In genomic region chr2:126160950-126161349, GRCh38 we compare ENCODE assay signal across 7 cellular contexts.
DNase-seq lines count a peak whose midpoint lies in the region; FAIRE-seq and TF ChIP-seq lines count a peak whose summit lies in the region.
"Not testable (repeated sequence)": the region's sequence is repeated elsewhere in the genome, so short reads cannot be mapped to it uniquely, and the experiment has no call there.

No MANE protein-coding gene starts in this region.

- H3K18ac ChIP-seq in neuronal stem cell (ENCODE audit: low read length): not testable (repeated sequence)

- H2BK15ac ChIP-seq in neuronal stem cell (ENCODE audit: low read length): not testable (repeated sequence)

- H3K36me3 ChIP-seq in astrocyte (ENCODE audit: insufficient read depth, low read length); neuronal stem cell (replicated peaks in 1 of 2; ENCODE audit: control insufficient read depth in 2 of 2, insufficient read depth in 2 of 2, low read length in 2 of 2): not testable (repeated sequence)

- H3K4me1 Mint-ChIP-seq in astrocyte (ENCODE audit: low read depth, unreplicated experiment): not testable (repeated sequence)

- H3K4me2 ChIP-seq in astrocyte (ENCODE audit: low read length); neuronal stem cell (ENCODE audit: insufficient read depth, low read length, poor library complexity, severe bottlenecking): not testable (repeated sequence)

- H3K27me3 Mint-ChIP-seq in astrocyte (ENCODE audit: low read depth, unreplicated experiment): not testable (repeated sequence)

- H3K4me3 ChIP-seq in astrocyte (ENCODE audit: insufficient read depth, low read depth, low read length); neuronal stem cell (ENCODE audit: low read length in 2 of 2): not testable (repeated sequence)

- H2BK12ac ChIP-seq in neuronal stem cell (ENCODE audit: low read length): not testable (repeated sequence)

- not testable (repeated sequence) for TF ChIP-seq CTCF in astrocyte (IDR thresholded peaks at IDR 0.05; ENCODE audit: insufficient read depth, low read depth, low read length)

- not testable (repeated sequence) for H3K4me3 Mint-ChIP-seq in astrocyte (ENCODE audit: unreplicated experiment)

- not testable (repeated sequence) for H3K4ac ChIP-seq in neuronal stem cell (ENCODE audit: low read length)

- peak overlapping the region; percentile 13 for H3K27ac Mint-ChIP-seq in astrocyte (ENCODE audit: unreplicated experiment)

- not testable (repeated sequence) for H2BK120ac ChIP-seq in neuronal stem cell (ENCODE audit: low read depth, low read length)

- not testable (repeated sequence) for FAIRE-seq in astrocyte (lab: Jason Lieb, UNC)

- H3K4me1 ChIP-seq in astrocyte (ENCODE audit: insufficient read depth, low read length); neuronal stem cell (ENCODE audit: control insufficient read depth in 2 of 2, insufficient read depth in 1 of 2, low read depth in 1 of 2, low read length in 2 of 2): not testable (repeated sequence)

- H2AK5ac ChIP-seq in neuronal stem cell (ENCODE audit: low read depth, low read length): not testable (repeated sequence)

- no CpG with 5 or more reads among the region's 4 CpGs for WGBS in neuronal stem cell (ENCODE audit: extremely low coverage in 2 of 2, insufficient read length in 2 of 2, insufficient replicate concordance in 1 of 2), 2 donors

- H4K20me1 ChIP-seq in astrocyte (ENCODE audit: insufficient read depth, low read length): not testable (repeated sequence)

- not testable (repeated sequence) for H3K9me3 Mint-ChIP-seq in astrocyte (ENCODE audit: unreplicated experiment)

- H3K36me3 Mint-ChIP-seq in astrocyte (ENCODE audit: low read depth, unreplicated experiment): not testable (repeated sequence)

- H3K27me3 ChIP-seq in astrocyte (ENCODE audit: insufficient read depth, low read length); neuronal stem cell (ENCODE audit: control insufficient read depth in 3 of 3, insufficient read depth in 3 of 3, low read depth in 1 of 3, low read length in 3 of 3): not testable (repeated sequence)

- not testable (repeated sequence) for H3K79me1 ChIP-seq in neuronal stem cell (ENCODE audit: low read depth, low read length)

- H3K79me2 ChIP-seq in astrocyte (ENCODE audit: insufficient read depth, low read length): not testable (repeated sequence)

- not testable (repeated sequence) for H3K27ac ChIP-seq in astrocyte (ENCODE audit: low read depth, low read length); neuronal stem cell (replicated peaks; ENCODE audit: low read length)

- H4K8ac ChIP-seq in neuronal stem cell (ENCODE audit: low read depth, low read length): peak overlapping the region; percentile 43

- not testable (repeated sequence) for H2BK5ac ChIP-seq in neuronal stem cell (ENCODE audit: low read length)

- H3K9ac ChIP-seq in astrocyte (ENCODE audit: low read length); neuronal stem cell (ENCODE audit: low read depth, low read length, poor library complexity): not testable (repeated sequence)

- DNase-seq in COLO668 (lab: John Stamatoyannopoulos, UW; ENCODE audit: unreplicated experiment) (peak; percentile 36), H4 (ENCODE audit: low spot score) (peak; percentile 57), M059J (ENCODE audit: low read depth) (peak; percentile 1), OCI-M1 (lab: John Stamatoyannopoulos, UW) (peak; percentile 53), islet precursor cell (peak; percentile 60)
- not testable (repeated sequence) for DNase-seq in astrocyte (ENCODE audit: low read depth); neuronal stem cell (ENCODE audit: low spot score)

- not testable (repeated sequence) for H4K91ac ChIP-seq in neuronal stem cell (ENCODE audit: low read depth, low read length, poor library complexity)

- H3K23ac ChIP-seq in neuronal stem cell (ENCODE audit: low read depth, low read length, poor library complexity): not testable (repeated sequence)

- H2AFZ ChIP-seq in astrocyte (ENCODE audit: low read depth, low read length): not testable (repeated sequence)
- H2AFZ ChIP-seq in neuronal stem cell (ENCODE audit: low read length): peak overlapping the region; percentile 45

- not testable (repeated sequence) for H3K9me3 ChIP-seq in astrocyte (ENCODE audit: insufficient read depth, low read depth, low read length); neuronal stem cell (replicated peaks in 1 of 2; ENCODE audit: control insufficient read depth in 2 of 2, insufficient read depth in 1 of 2, low read depth in 1 of 2, low read length in 2 of 2)

- not testable (repeated sequence) for H3K14ac ChIP-seq in neuronal stem cell (ENCODE audit: low read length)
